In genomic region chr13:108733141-108733540, GRCh38 we compare ENCODE assay signal across 18 cellular contexts.
"Had no signal": no experiment of that assay in that cellular context is flagged by ENCODE, and none has a peak within 500 bp of the region (broad histone marks: within the 10 kb centered on the region; RNA-seq: fewer than 3 reads in every experiment).

No MANE protein-coding gene starts in this region.

- H3K36me3 Mint-ChIP-seq: IgD-negative memory B cell had no signal

- H3K4me3 Mint-ChIP-seq: IgD-negative memory B cell had no signal

- H3K4me1 Mint-ChIP-seq: IgD-negative memory B cell had no signal

- DNase-seq: KBM-7, MG63, NCI-H1092, NCI-H1105 treated with DMSO at 0.1 percent for 48 hours, NCI-H1417 treated with DMSO at 0.1 percent for 48 hours, NCI-H146, NCI-H1694 treated with DMSO at 0.1 percent for 48 hours, NCI-H1930, NCI-H2081, NCI-H2107, NCI-H2227 treated with DMSO at 0.1 percent for 48 hours, NCI-H524 treated with DMSO at 0.1 percent for 48 hours, NCI-H69, NCI-H774, PC-3, SHP77 treated with DMSO at 0.1 percent for 48 hours, SJCRH30 had no signal

- H3K27ac Mint-ChIP-seq: IgD-negative memory B cell had no signal

- H3K27me3 Mint-ChIP-seq: IgD-negative memory B cell had no signal

- H3K4me3 ChIP-seq: MG63, SJCRH30 had no signal
